Comparison of ENCODE assay signal across 18 cellular contexts in the genomic region with DNA sequence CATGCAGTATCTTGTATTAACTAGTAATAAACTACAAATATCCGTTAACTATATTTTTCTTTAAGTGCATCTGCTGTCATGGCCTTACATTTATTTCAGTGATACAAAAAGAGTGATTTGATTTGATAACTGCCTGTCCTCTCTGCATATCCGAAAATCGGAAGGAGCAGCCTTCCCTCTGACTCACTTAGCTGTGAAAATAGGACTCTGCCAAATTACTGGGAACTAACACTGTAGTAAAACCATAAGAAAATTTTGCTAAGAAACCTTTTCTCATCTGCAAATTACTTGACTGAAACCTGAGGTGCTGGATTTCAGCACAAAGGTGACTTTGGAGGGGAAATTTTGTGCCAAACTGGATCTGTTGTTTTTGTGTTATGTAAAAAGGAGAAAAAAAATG.
A peak's percentile ranks its signal among the peaks of the same experiment; 100 is the strongest.
DNase-seq lines count a peak whose midpoint lies in the region; ATAC-seq, FAIRE-seq and TF ChIP-seq lines count a peak whose summit lies in the region.
"Had no signal": no experiment of that assay in that cellular context is flagged by ENCODE, and none has a peak within 500 bp of the region (broad histone marks: within the 10 kb centered on the region; RNA-seq: fewer than 3 reads in every experiment).

No MANE protein-coding gene starts in this region.

- no peak for TF ChIP-seq CTCF in A549 (IDR thresholded peaks at IDR 0.05)
- TF ChIP-seq CTCF in dorsolateral prefrontal cortex (IDR thresholded peaks at IDR 0.05 in 54 of 56, conservative IDR thresholded peaks at IDR 0.05 in 2 of 56; ENCODE audit: low read depth in 1 of 56, partially characterized antibody in 56 of 56) = no peak
- TF ChIP-seq CTCF in parathyroid adenoma (IDR thresholded peaks at IDR 0.05) = no peak
- TF ChIP-seq CTCF in testis (IDR thresholded peaks at IDR 0.05) = no peak

- no peak overlapping the region for H4K8ac ChIP-seq in trophoblast cell (ENCODE audit: low read depth, low read length)

- no peak overlapping the region for H3K4me3 ChIP-seq in A549
- H3K4me3 ChIP-seq in GM23248 = no peak overlapping the region
- peak overlapping the region in 1 of 59 donors; percentile 7 for H3K4me3 ChIP-seq in dorsolateral prefrontal cortex
- H3K4me3 ChIP-seq in parathyroid adenoma (ENCODE audit: low read depth, low read length) = no peak overlapping the region
- no peak overlapping the region for H3K4me3 ChIP-seq in testis
- no peak overlapping the region for H3K4me3 ChIP-seq in trophoblast cell (ENCODE audit: low read depth, low read length)
- H3K4me3 ChIP-seq in SJCRH30 = no peak overlapping the region

- FAIRE-seq in A549 (lab: Jason Lieb, UNC) = no peak
- FAIRE-seq: GM12892 had no signal

- TF ChIP-seq RAD21 in A549 (conservative IDR thresholded peaks at IDR 0.05 in 1 of 2, IDR thresholded peaks at IDR 0.05 in 1 of 2) = no peak

- H4K91ac ChIP-seq in trophoblast cell (ENCODE audit: low read depth, low read length) = no peak overlapping the region

- peaks cover 26% of the 10 kb centered on the region for H3K4me1 ChIP-seq in A549
- 0 out of 2 replicates have a peak, but pooled peaks cover 7% of the 10 kb centered on the region for H3K4me1 ChIP-seq in GM23248 (ENCODE audit: insufficient read depth)
- peaks cover 3% of the 10 kb centered on the region for H3K4me1 ChIP-seq in parathyroid adenoma
- H3K4me1 ChIP-seq in testis = no peaks in the 10 kb centered on the region
- no peaks in the 10 kb centered on the region for H3K4me1 ChIP-seq in trophoblast cell (ENCODE audit: control insufficient read depth in 1 of 2, insufficient read depth in 2 of 2, low read length in 2 of 2)
- H3K4me1 ChIP-seq in SJCRH30 = no peaks in the 10 kb centered on the region

- H3K14ac ChIP-seq in trophoblast cell (ENCODE audit: low read length) = no peak overlapping the region

- no peak for DNase-seq in A549 (ENCODE audit: low read depth in 1 of 2, low spot score in 1 of 2)
- peak; percentile 39 for DNase-seq in GM23248
- DNase-seq in dorsolateral prefrontal cortex = no peak
- no peak for DNase-seq in testis
- no peak for DNase-seq in posterior vena cava (ENCODE audit: low spot score)
- no peak for DNase-seq in trophoblast cell
- no peak for DNase-seq in SJCRH30
- DNase-seq: 8988T, BE2C, GOT3, Kasumi-1, NCI-H1417, NCI-H1694 treated with DMSO at 0.1 percent for 48 hours, NCI-H446, NCI-H526 had no signal

- CTCF ChIA-PET in A549 (lab: Yijun Ruan, JAX) = no interaction called here

- H2AFZ ChIP-seq in GM23248 = peak overlapping the region; percentile 8; the same call in 1 of the 2 replicates
- peak overlapping the region; percentile 25 for H2AFZ ChIP-seq in parathyroid adenoma
- H2AFZ ChIP-seq in trophoblast cell (ENCODE audit: insufficient read depth, low read length, poor library complexity) = no peak overlapping the region

- in situ Hi-C loops in GM23248 (cut with MboI) = no loop called here

- no peak overlapping the region for H2BK12ac ChIP-seq in trophoblast cell (ENCODE audit: low read length)

- H3K36me3 ChIP-seq in GM23248 (ENCODE audit: low read depth) (no peaks in the 10 kb centered on the region), parathyroid adenoma (ENCODE audit: control insufficient read depth, insufficient read depth, low read length) (no peaks in the 10 kb centered on the region), testis (ENCODE audit: low read depth, missing control alignments) (no peaks in the 10 kb centered on the region), trophoblast cell (ENCODE audit: control insufficient read depth in 1 of 2, insufficient read depth in 2 of 2, low read length in 2 of 2) (no peaks in the 10 kb centered on the region), SJCRH30 (no peaks in the 10 kb centered on the region)
- H3K36me3 ChIP-seq: BE2C had no signal

- no peaks in the 10 kb centered on the region for H3K9me2 ChIP-seq in GM23248 (ENCODE audit: insufficient read depth)

- H3K18ac ChIP-seq in trophoblast cell (ENCODE audit: low read length) = no peak overlapping the region

- H4K12ac ChIP-seq in trophoblast cell (ENCODE audit: low read depth, low read length) = no peak overlapping the region

- H3K4ac ChIP-seq in trophoblast cell (ENCODE audit: low read depth, low read length) = no peak overlapping the region

- no peak overlapping the region for H2BK120ac ChIP-seq in trophoblast cell (ENCODE audit: insufficient read depth, low read length, poor library complexity)

- H3K27me3 ChIP-seq in GM23248 (replicated peaks; ENCODE audit: insufficient read depth) (no peaks in the 10 kb centered on the region), dorsolateral prefrontal cortex (no peaks in the 10 kb centered on the region), parathyroid adenoma (ENCODE audit: control insufficient read depth, insufficient read depth, low read length) (no peaks in the 10 kb centered on the region), testis (no peaks in the 10 kb centered on the region), trophoblast cell (ENCODE audit: insufficient read depth, low read length) (no peaks in the 10 kb centered on the region), SJCRH30 (no peaks in the 10 kb centered on the region)
- H3K27me3 ChIP-seq: BE2C had no signal

- POLR2A ChIA-PET in A549 (lab: Yijun Ruan, JAX) = no interaction called here

- H3K27ac ChIP-seq in A549 (peak overlapping the region; percentile 6 to 24; a peak in 3 of 6 replicates), GM23248 (no peak overlapping the region), dorsolateral prefrontal cortex (peak overlapping the region in 39 of 59 donors; percentile 2 to 78 (median 43)), parathyroid adenoma (no peak overlapping the region), testis (no peak overlapping the region), trophoblast cell (ENCODE audit: low read depth, low read length) (no peak overlapping the region), SJCRH30 (no peak overlapping the region)

- H3K79me1 ChIP-seq in trophoblast cell (ENCODE audit: low read length) = no peaks in the 10 kb centered on the region

- TF ChIP-seq EP300 in A549 (IDR thresholded peaks at IDR 0.05) = no peak

- H3K79me2 ChIP-seq in GM23248 (ENCODE audit: insufficient read depth) (no peaks in the 10 kb centered on the region), parathyroid adenoma (no peaks in the 10 kb centered on the region), trophoblast cell (ENCODE audit: control insufficient read depth, insufficient read depth, low read length, poor library complexity) (no peaks in the 10 kb centered on the region)

- H2AK5ac ChIP-seq in trophoblast cell (ENCODE audit: low read length) = no peak overlapping the region

- WGBS in A549 (ENCODE audit: missing lambda C conversion rate) = 59% methylated on average over 3 of the region's 3 CpGs
- WGBS in GM23248 (ENCODE audit: low coverage in 1 of 2, low lambda C conversion rate in 2 of 2, missing lambda C conversion rate in 2 of 2), 2 experiments = 24 to 29% methylated on average over 3 of the region's 3 CpGs
- WGBS in testis, 2 donors = 56 to 61% methylated on average over 3 of the region's 3 CpGs
- no CpG with 5 or more reads among the region's 3 CpGs for WGBS in trophoblast cell (ENCODE audit: extremely low coverage, insufficient coverage, insufficient read length)

- no peak for TF ChIP-seq POLR2A in A549 (IDR thresholded peaks at IDR 0.05; ENCODE audit: low read length)
- TF ChIP-seq POLR2A in testis (IDR thresholded peaks at IDR 0.05) = no peak

- H3K23ac ChIP-seq in trophoblast cell (ENCODE audit: low read length) = no peak overlapping the region

- no peaks in the 10 kb centered on the region for H3K9me3 ChIP-seq in A549
- H3K9me3 ChIP-seq in GM23248 (ENCODE audit: low read depth) = no peaks in the 10 kb centered on the region
- no peaks in the 10 kb centered on the region for H3K9me3 ChIP-seq in parathyroid adenoma (ENCODE audit: control insufficient read depth, low read length)
- H3K9me3 ChIP-seq in testis = no peaks in the 10 kb centered on the region
- H3K9me3 ChIP-seq in trophoblast cell (ENCODE audit: insufficient read depth, low read depth, low read length) = no peaks in the 10 kb centered on the region
- no peaks in the 10 kb centered on the region for H3K9me3 ChIP-seq in SJCRH30 (replicated peaks)
- H3K9me3 ChIP-seq: BE2C had no signal

- H2BK5ac ChIP-seq in trophoblast cell (ENCODE audit: low read depth, low read length, poor library complexity) = no peak overlapping the region

- H4K20me1 ChIP-seq in GM23248 (ENCODE audit: insufficient read depth) = no peaks in the 10 kb centered on the region

- H3K4me2 ChIP-seq in A549 (peak overlapping the region; percentile 10; the same call in 1 of the 3 replicates), GM23248 (ENCODE audit: unreplicated experiment) (no peak overlapping the region), parathyroid adenoma (ENCODE audit: low read length) (no peak overlapping the region), trophoblast cell (ENCODE audit: low read length) (no peak overlapping the region)

- H3K9ac ChIP-seq in GM23248 (no peak overlapping the region), parathyroid adenoma (no peak overlapping the region), trophoblast cell (ENCODE audit: low read length) (no peak overlapping the region)

- ATAC-seq in A549 = no peak
- ATAC-seq: Right ventricle myocardium inferior had no signal

- intact Hi-C loops in dorsolateral prefrontal cortex (cut with DNase I) (no loop called here), testis (cut with DNase I; ENCODE audit: low total_unique reads) (no loop called here), posterior vena cava (cut with DNase I) (loop anchor here in 1 of 2 donors (5.0 kb wide), 1 partner anchor 1294 kb away; no protein-coding TSS in a partner anchor)

- H3F3A ChIP-seq in GM23248 (ENCODE audit: insufficient read depth) = no peaks in the 10 kb centered on the region

TF ChIP-seq in A549, 52 proteins besides CTCF, POLR2A, EP300 and RAD21 (continues in another document):
- TF ChIP-seq SREBF2 (IDR thresholded peaks at IDR 0.05) (no peak), EHMT2 (IDR thresholded peaks at IDR 0.05; ENCODE audit: low read depth) (no peak), JUNB (IDR thresholded peaks at IDR 0.05) (no peak), FOXS1 (CRISPR knock-in tag; IDR thresholded peaks at IDR 0.05) (no peak), MYC (IDR thresholded peaks at IDR 0.05; ENCODE audit: borderline replicate concordance, low read length) (no peak), ZNF302 (CRISPR knock-in tag; IDR thresholded peaks at IDR 0.05) (no peak)
- TF ChIP-seq, protein P1, sequence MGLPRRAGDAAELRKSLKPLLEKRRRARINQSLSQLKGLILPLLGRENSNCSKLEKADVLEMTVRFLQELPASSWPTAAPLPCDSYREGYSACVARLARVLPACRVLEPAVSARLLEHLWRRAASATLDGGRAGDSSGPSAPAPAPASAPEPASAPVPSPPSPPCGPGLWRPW (IDR thresholded peaks at IDR 0.05) = no peak

Comparison
In these comparisons a context has a peak if more than half of its experiments do, and no peak if none do; other contexts are left out.
1. H3K27ac ChIP-seq: peak in A549 (2 of 2) and dorsolateral prefrontal cortex (39 of 59); none in GM23248 (single experiment), parathyroid adenoma (single experiment), testis (0 of 2), trophoblast cell (single experiment) and SJCRH30 (single experiment).